In the genomic region with DNA sequence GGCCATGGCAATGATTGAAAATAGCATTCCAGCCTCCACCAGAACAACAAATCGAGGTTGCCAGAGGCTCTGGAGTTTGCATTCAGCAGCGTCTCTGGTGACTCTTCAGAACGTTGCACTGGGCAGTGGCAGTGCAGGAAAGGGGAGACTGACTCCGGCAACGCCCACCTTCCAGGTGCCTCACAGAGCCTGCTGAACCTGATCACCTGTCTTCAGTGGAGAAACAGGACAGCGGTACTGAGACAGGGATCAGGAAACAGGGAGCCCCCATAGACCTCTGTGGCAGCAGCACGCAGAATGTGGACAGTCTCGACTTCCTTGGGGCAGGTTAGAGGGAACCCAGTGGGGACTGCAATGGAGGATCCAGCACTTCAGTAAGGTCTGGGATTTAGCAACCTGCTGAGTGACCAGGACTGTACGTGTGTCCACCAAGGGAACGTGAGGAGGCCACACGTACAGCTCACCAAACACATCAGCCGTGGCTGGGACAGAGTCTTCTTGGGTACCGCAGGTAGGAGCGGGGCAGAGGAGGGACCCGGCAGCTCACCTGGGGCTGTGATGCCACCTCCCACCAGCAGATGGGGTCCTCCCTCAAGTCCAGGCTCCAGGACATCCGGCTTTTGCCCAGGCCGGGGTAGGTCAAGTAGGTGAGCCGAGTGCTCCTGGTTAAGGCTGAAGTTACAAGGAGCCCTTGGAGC, we compare ENCODE assay signal across 8 cellular contexts.
A peak's percentile ranks its signal among the peaks of the same experiment; 100 is the strongest.
DNase-seq lines count a peak whose midpoint lies in the region; ATAC-seq and TF ChIP-seq lines count a peak whose summit lies in the region.

No MANE protein-coding gene starts in this region.

- H3K27me3 Mint-ChIP-seq in T-helper 2 cell treated with Interferon-gamma antibody and Interleukin-4, amounts not matched to agents 5 μg/mL and 100 μg/mL, for 36 hours (ENCODE audit: low read depth) = no peaks in the 10 kb centered on the region

- 36% methylated on average over 16 of the region's 18 CpGs for WGBS in prostate gland

- CTCF ChIA-PET in BJ (lab: Yijun Ruan, JAX) (interaction anchor here (1.2 kb wide), 1 partner anchor 34 kb away, joined by 3 read pairs; no protein-coding TSS in a partner anchor), RWPE1 (lab: Yijun Ruan, JAX) (interaction anchor here (0.6 to 1.1 kb wide), 6 partner anchors 12 to 1194 kb away, joined by 3 to 4 read pairs (median 4); no protein-coding TSS in a partner anchor)

- no peak overlapping the region for H3K4me3 Mint-ChIP-seq in T-helper 2 cell treated with Interferon-gamma antibody and Interleukin-4, amounts not matched to agents 5 μg/mL and 100 μg/mL, for 36 hours

- no peaks in the 10 kb centered on the region for H3K9me3 ChIP-seq in prostate gland

- DNase-seq in BJ (ENCODE audit: low read depth) (no peak), RWPE1 (ENCODE audit: low spot score) (peak; percentile 45), fibroblast of pulmonary artery (ENCODE audit: low read depth) (no peak), prostate gland (ENCODE audit: low spot score) (no peak), DMS114 treated with DMSO at 0.1 percent for 48 hours (lab: John Stamatoyannopoulos, UW; ENCODE audit: unreplicated experiment) (no peak)
- DNase-seq in T-helper 2 cell treated with Interferon-gamma antibody and Interleukin-4, amounts not matched to agents 5 μg/mL and 100 μg/mL, for 36 hours (ENCODE audit: low spot score) = no peak

- peak; percentile 71 for ATAC-seq in GM21381 (IDR thresholded peaks at IDR 0.05; ENCODE audit: unreplicated experiment)
- no peak for ATAC-seq in GM18870 (IDR thresholded peaks at IDR 0.05; ENCODE audit: unreplicated experiment)

- TF ChIP-seq CTCF in BJ (IDR thresholded peaks at IDR 0.05; ENCODE audit: insufficient read depth, low read depth, low read length) (peak; percentile 47), RWPE1 (conservative IDR thresholded peaks at IDR 0.05; ENCODE audit: low read depth) (peak; percentile 29; the same call in 1 of the 2 replicates), fibroblast of pulmonary artery (IDR thresholded peaks at IDR 0.05; ENCODE audit: low read length, missing control alignments) (peak; percentile 36), prostate gland (IDR thresholded peaks at IDR 0.05) (peak; percentile 31 to 74 (median 46))

- POLR2A ChIA-PET in BJ (lab: Charles Lee) = no interaction called here
- POLR2A ChIA-PET in RWPE1 (lab: Yijun Ruan, JAX; ENCODE audit: low non-redundant PET) = no interaction called here

- no peaks in the 10 kb centered on the region for H3K36me3 ChIP-seq in BJ (ENCODE audit: control insufficient read depth, insufficient read depth, low read length)
- H3K36me3 ChIP-seq in prostate gland = no peaks in the 10 kb centered on the region

- no peaks in the 10 kb centered on the region for H3K9me3 Mint-ChIP-seq in T-helper 2 cell treated with Interferon-gamma antibody and Interleukin-4, amounts not matched to agents 5 μg/mL and 100 μg/mL, for 36 hours

- H3K4me1 Mint-ChIP-seq in T-helper 2 cell treated with Interferon-gamma antibody and Interleukin-4, amounts not matched to agents 5 μg/mL and 100 μg/mL, for 36 hours (ENCODE audit: low read depth) = no peaks in the 10 kb centered on the region

- H3K4me3 ChIP-seq in BJ (ENCODE audit: low read depth, low read length) (no peak overlapping the region), fibroblast of pulmonary artery (replicated peaks; ENCODE audit: low read depth, low read length) (no peak overlapping the region), prostate gland (no peak overlapping the region)

- no peak overlapping the region for H3K27ac ChIP-seq in RWPE1
- no peak overlapping the region for H3K27ac ChIP-seq in prostate gland

- no peaks in the 10 kb centered on the region for H3K4me1 ChIP-seq in prostate gland (replicated peaks)

- no peaks in the 10 kb centered on the region for H3K27me3 ChIP-seq in BJ (ENCODE audit: control insufficient read depth, insufficient read depth, low read length)
- H3K27me3 ChIP-seq in prostate gland (replicated peaks; ENCODE audit: insufficient read depth) = no peaks in the 10 kb centered on the region

- intact Hi-C loops in prostate gland (cut with DNase I) = loop anchor here (5.0 kb wide), 1 partner anchor 129 kb away; no protein-coding TSS in a partner anchor

- TF ChIP-seq POLR2A in prostate gland (IDR thresholded peaks at IDR 0.05) = no peak

- no peak overlapping the region for H3K27ac Mint-ChIP-seq in T-helper 2 cell treated with Interferon-gamma antibody and Interleukin-4, amounts not matched to agents 5 μg/mL and 100 μg/mL, for 36 hours

- H3K36me3 Mint-ChIP-seq in T-helper 2 cell treated with Interferon-gamma antibody and Interleukin-4, amounts not matched to agents 5 μg/mL and 100 μg/mL, for 36 hours (ENCODE audit: low read depth) = no peaks in the 10 kb centered on the region
